In the genomic region with DNA sequence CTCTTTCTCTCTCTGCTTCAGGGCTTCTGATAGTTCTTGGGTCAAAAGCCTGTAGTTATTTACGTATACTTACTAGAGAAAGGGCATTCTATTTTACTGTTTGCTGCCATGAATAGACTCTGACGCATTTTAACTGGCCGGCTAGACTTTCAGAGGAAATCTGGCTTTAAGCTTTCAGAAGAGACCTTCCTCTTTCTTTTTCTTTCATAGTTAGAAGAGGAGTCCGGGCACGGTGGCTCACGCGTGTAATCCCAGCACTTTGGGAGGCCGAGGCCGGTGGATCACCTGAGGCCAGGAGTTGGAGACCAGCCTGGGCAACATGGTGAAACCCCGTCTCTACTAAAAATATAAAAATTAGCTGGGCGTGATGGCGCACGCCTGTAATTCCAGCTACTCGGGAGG, we compare ENCODE assay signal across 8 cellular contexts. TPM values are rescaled to one million over a fixed set of nuclear protein-coding genes. Genes with fewer than 3 reads are reported as not detected.
DNase-seq lines count a peak whose midpoint lies in the region; ATAC-seq and TF ChIP-seq lines count a peak whose summit lies in the region.
"Not testable (repeated sequence)": the region's sequence is repeated elsewhere in the genome, so short reads cannot be mapped to it uniquely, and the experiment has no call there.

No MANE protein-coding gene starts in this region.

- not testable (repeated sequence) for TF ChIP-seq POLR2A in spleen (IDR thresholded peaks at IDR 0.05)

- not testable (repeated sequence) for H3K79me2 ChIP-seq in PC-9 (ENCODE audit: low read depth)

- not testable (repeated sequence) for H3F3A ChIP-seq in PC-9 (ENCODE audit: insufficient read depth, low read depth)

- H3K4me1 ChIP-seq in PC-9 (replicated peaks; ENCODE audit: insufficient read depth); muscle layer of colon (ENCODE audit: insufficient read depth, low read length); aorta (ENCODE audit: control insufficient read depth in 1 of 2, insufficient read depth in 2 of 2, low read length in 2 of 2): not testable (repeated sequence)
- H3K4me1 ChIP-seq in heart right ventricle (peaks cover 0 to 47% (median 23%) of the 10 kb centered on the region in 9 donors), spleen (peaks cover 0 to 14% (median 0%) of the 10 kb centered on the region in 6 donors)

- H3K9me3 ChIP-seq in PC-9 (ENCODE audit: insufficient read depth, low read depth); heart right ventricle; muscle layer of colon (ENCODE audit: low read length); spleen; aorta (ENCODE audit: control insufficient read depth, low read length): not testable (repeated sequence)

- not testable (repeated sequence) for H3K4me2 ChIP-seq in PC-9

- ATAC-seq in GM18861 (IDR thresholded peaks at IDR 0.05; ENCODE audit: unreplicated experiment): peak; percentile 59
- peak; percentile 67 for ATAC-seq in HG03135 (IDR thresholded peaks at IDR 0.05; ENCODE audit: unreplicated experiment)
- ATAC-seq in heart right ventricle: peak in 7 of 8 donors; percentile 19 to 86 (median 59)
- peak; percentile 65 for ATAC-seq in aorta (ENCODE audit: low FRiP score)

- not testable (repeated sequence) for H3K9ac ChIP-seq in muscle layer of colon (ENCODE audit: low read length)

- H3K27me3 ChIP-seq in PC-9 (ENCODE audit: insufficient read depth, low read depth); heart right ventricle; muscle layer of colon (ENCODE audit: control insufficient read depth in 1 of 2, insufficient read depth in 2 of 2, low read length in 2 of 2); aorta (ENCODE audit: control insufficient read depth in 1 of 2, insufficient read depth in 2 of 2, low read length in 1 of 2): not testable (repeated sequence)
- peaks cover 0 to 18% (median 0%) of the 10 kb centered on the region in 7 donors for H3K27me3 ChIP-seq in spleen (replicated peaks in 1 of 7)

- not testable (repeated sequence) for TF ChIP-seq CTCF in PC-9 (conservative IDR thresholded peaks at IDR 0.05); heart right ventricle (IDR thresholded peaks at IDR 0.05); spleen (IDR thresholded peaks at IDR 0.05 in 8 of 11, conservative IDR thresholded peaks at IDR 0.05 in 3 of 11)

- H3K27me3 Mint-ChIP-seq in dendritic cell treated with granulocyte-macrophage colony-stimulating factor and Interleukin-4, amounts not matched to agents 40 ng/mL and 50 ng/mL, for 4 days: not testable (repeated sequence)

- not testable (repeated sequence) for H4K20me1 ChIP-seq in PC-9 (ENCODE audit: insufficient read depth)

- H3K9me3 Mint-ChIP-seq in dendritic cell treated with granulocyte-macrophage colony-stimulating factor and Interleukin-4, amounts not matched to agents 40 ng/mL and 50 ng/mL, for 4 days: not testable (repeated sequence)

- 47 to 73% methylated on average over 14 of the region's 14 CpGs for WGBS in heart right ventricle, 2 donors
- 41 to 47% (median 46%) methylated on average over 14 of the region's 14 CpGs for WGBS in spleen, 5 donors
- 48 to 50% methylated on average over 14 of the region's 14 CpGs for WGBS in aorta, 2 donors

- not testable (repeated sequence) for H3K4me3 ChIP-seq in PC-9; muscle layer of colon (ENCODE audit: low read depth in 1 of 2, low read length in 2 of 2); spleen; aorta (ENCODE audit: low read length in 2 of 2)
- peak overlapping the region in 7 of 10 donors; percentile 16 to 39 (median 25) for H3K4me3 ChIP-seq in heart right ventricle

- intact Hi-C loops in PC-9 (cut with micrococcal nuclease; ENCODE audit: unreplicated experiment); dendritic cell treated with granulocyte-macrophage colony-stimulating factor and Interleukin-4, amounts not matched to agents 40 ng/mL and 50 ng/mL, for 4 days (cut with micrococcal nuclease); heart right ventricle (cut with DNase I); spleen (cut with DNase I; ENCODE audit: low total_unique reads); aorta (cut with DNase I): not testable (repeated sequence)

- BruUV-seq in PC-9 (replicated peaks; lab: Mats Ljungman, UMichigan): not testable (repeated sequence)

- not testable (repeated sequence) for H3K36me3 Mint-ChIP-seq in dendritic cell treated with granulocyte-macrophage colony-stimulating factor and Interleukin-4, amounts not matched to agents 40 ng/mL and 50 ng/mL, for 4 days (ENCODE audit: low read depth)

- not testable (repeated sequence) for H3K36me3 ChIP-seq in PC-9 (ENCODE audit: low read depth); heart right ventricle; muscle layer of colon (ENCODE audit: insufficient read depth, low read length); spleen; aorta (ENCODE audit: control insufficient read depth in 1 of 2, insufficient read depth in 2 of 2, low read length in 1 of 2)

- peak overlapping the region; percentile 82 for H3K27ac Mint-ChIP-seq in dendritic cell treated with granulocyte-macrophage colony-stimulating factor and Interleukin-4, amounts not matched to agents 40 ng/mL and 50 ng/mL, for 4 days

- DNase-seq in PC-9, heart right ventricle, spleen: not testable (repeated sequence)
- DNase-seq in aorta: peak in 1 of 2 donors; percentile 51

- H2AFZ ChIP-seq in PC-9: 0 out of 2 replicates have a peak overlapping the region, but pooled peaks have one; percentile 39

- CTCF ChIA-PET in PC-9 (lab: Charles Lee): not testable (repeated sequence)

- POLR2A ChIA-PET in PC-9 (lab: Charles Lee; ENCODE audit: unreplicated experiment): not testable (repeated sequence)

- H3K27ac ChIP-seq in PC-9: not testable (repeated sequence)
- H3K27ac ChIP-seq in heart right ventricle (peak overlapping the region; percentile 10 to 92 (median 82)), muscle layer of colon (ENCODE audit: low read depth, low read length) (peak overlapping the region; percentile 44), spleen (peak overlapping the region; percentile 29 to 82 (median 68)), aorta (ENCODE audit: low read depth in 1 of 2, low read length in 2 of 2) (peak overlapping the region; percentile 40 to 87)

- H3K4me3 Mint-ChIP-seq in dendritic cell treated with granulocyte-macrophage colony-stimulating factor and Interleukin-4, amounts not matched to agents 40 ng/mL and 50 ng/mL, for 4 days: peak overlapping the region; percentile 75

- H3K9me2 ChIP-seq in PC-9 (ENCODE audit: insufficient read depth): not testable (repeated sequence)

- H3K4me1 Mint-ChIP-seq in dendritic cell treated with granulocyte-macrophage colony-stimulating factor and Interleukin-4, amounts not matched to agents 40 ng/mL and 50 ng/mL, for 4 days (ENCODE audit: low read depth): peaks cover 11% of the 10 kb centered on the region

RNA-seq across cellular contexts. Expression of a gene that starts 31.4 kb away (rescaled TPM):
- not detected in 2 replicates for total RNA-seq in PC-9 (2021)
- total RNA-seq in heart right ventricle: 10 to 100 TPM; 44.7 to 97.0 (median 59.2) TPM
- polyA plus RNA-seq in heart right ventricle: 10 to 100 TPM; 38.8 to 48.0 TPM
- total RNA-seq in spleen: 10 to 100 TPM; 12.6 to 31.5 (median 22.0) TPM
- 10 to 100 TPM in 1 of 3 donors, 1 to 10 TPM in 2; 5.1 to 17.7 (median 6.7) TPM for polyA plus RNA-seq in spleen
- 100 to 1,000 TPM in 1 of 2 donors, 10 to 100 TPM in 1; 61.4 to 195 TPM for total RNA-seq in aorta
- polyA plus RNA-seq in aorta: 10 to 100 TPM; 10.5 to 16.5 TPM

Comparison
In these comparisons a context has a peak if more than half of its experiments do, and no peak if none do; other contexts are left out.
1. RNA of a gene that starts 31.4 kb away (total RNA-seq): 61.4 to 195 TPM in aorta, 44.7 to 97.0 TPM in heart right ventricle and 12.6 to 31.5 TPM in spleen; not detected in PC-9; every median in the first group is over 10 times any median in the second.
2. Peak in every context shown above with its lines, with median percentiles within 50 percentile points of each other: ATAC-seq.